Comparison of ENCODE assay signal across 19 cellular contexts in genomic region chr11:1456596-1457325, GRCh38. TPM values are rescaled to one million over a fixed set of nuclear protein-coding genes. Genes with fewer than 3 reads are reported as not detected.
DNase-seq lines count a peak whose midpoint lies in the region; ATAC-seq and TF ChIP-seq lines count a peak whose summit lies in the region.
"Had no signal": no experiment of that assay in that cellular context is flagged by ENCODE, and none has a peak within 500 bp of the region (broad histone marks: within the 10 kb centered on the region; RNA-seq: fewer than 3 reads in every experiment).

No MANE protein-coding gene starts in this region.

- H3K27ac ChIP-seq in IMR-90 (ENCODE audit: insufficient read depth, low read length): no peak overlapping the region
- no peak overlapping the region for H3K27ac ChIP-seq in mammary epithelial cell (ENCODE audit: insufficient read depth, low read depth, low read length)
- H3K27ac ChIP-seq: GM23248 had no signal

- peaks cover 7% of the 10 kb centered on the region for H3K27me3 Mint-ChIP-seq in stimulated activated naive CD8-positive, alpha-beta T cell treated with anti-CD3 and anti-CD28 coated beads, Interleukin-15, amount 100 ng/mL, for 72 hours
- H3K27me3 Mint-ChIP-seq: B cell; CD4-positive, alpha-beta memory T cell had no signal

- no peak overlapping the region for H3K18ac ChIP-seq in IMR-90 (ENCODE audit: low read depth, low read length)

- no peaks in the 10 kb centered on the region for H3K36me3 ChIP-seq in IMR-90 (ENCODE audit: control insufficient read depth, insufficient read depth, low read length)
- H3K36me3 ChIP-seq in mucosa of descending colon (ENCODE audit: low read depth): no peaks in the 10 kb centered on the region
- no peaks in the 10 kb centered on the region for H3K36me3 ChIP-seq in mammary epithelial cell (ENCODE audit: insufficient read depth, low read length)

- dilution Hi-C loops in IMR-90 (cut with HindIII; ENCODE audit: low sequenced_read_pairs, unreplicated experiment): no loop called here
- dilution Hi-C loops in mammary epithelial cell (cut with HindIII; ENCODE audit: low sequenced_read_pairs): loop anchor here (10.0 kb wide), 1 partner anchor 252 kb away; no protein-coding TSS in a partner anchor

- in situ Hi-C loops in IMR-90 (cut with MboI; ENCODE audit: low sequenced_read_pairs) (no loop called here), mammary epithelial cell (cut with MboI; ENCODE audit: low sequenced_read_pairs in 2 of 2) (no loop called here)

- DNase-seq in stimulated activated naive CD8-positive, alpha-beta T cell treated with anti-CD3 and anti-CD28 coated beads, Interleukin-15, amount 100 ng/mL, for 72 hours: no peak
- DNase-seq in stimulated activated naive CD8-positive, alpha-beta T cell treated with anti-CD3 and anti-CD28 coated beads, Interleukin-15, Interleukin-2, amounts not matched to agents 100 U/mL and 50 U/mL, for 24 hours: no peak
- DNase-seq in IMR-90 (no peak), mucosa of descending colon (no peak), mammary epithelial cell (no peak)
- DNase-seq in stimulated activated CD4-positive, alpha-beta T cell treated with anti-CD3 and anti-CD28 coated beads, Interleukin-4, amount 100 ng/mL, for 1 hour: no peak
- DNase-seq in effector CD4-positive, alpha-beta T cell: no peak
- DNase-seq: C1 segment of cervical spinal cord; Calu3; CD4-positive, alpha-beta memory T cell; COR-L47; DMS79; EL; GDM1; GM23248; H7; HCEC 1CT had no signal

- no peak overlapping the region for H3K56ac ChIP-seq in IMR-90 (ENCODE audit: extremely low read depth, insufficient read depth, low read length)

- BruUV-seq in IMR-90 (replicated peaks; lab: Mats Ljungman, UMichigan) (no TSS peak), mammary epithelial cell (replicated peaks; lab: Mats Ljungman, UMichigan) (no TSS peak)

- no peak overlapping the region for H4K5ac ChIP-seq in IMR-90 (ENCODE audit: low read depth, low read length)

- H3K4ac ChIP-seq in IMR-90 (ENCODE audit: low read depth, low read length): no peak overlapping the region

- H2BK20ac ChIP-seq in IMR-90 (ENCODE audit: low read depth, low read length): no peak overlapping the region

- no peak overlapping the region for H3K27ac Mint-ChIP-seq in stimulated activated naive CD8-positive, alpha-beta T cell treated with anti-CD3 and anti-CD28 coated beads, Interleukin-15, amount 100 ng/mL, for 72 hours
- H3K27ac Mint-ChIP-seq: B cell had no signal

- ATAC-seq in stimulated activated naive CD8-positive, alpha-beta T cell treated with anti-CD3 and anti-CD28 coated beads, Interleukin-15, amount 100 ng/mL, for 72 hours: peak; percentile 11
- no peak for ATAC-seq in stimulated activated naive CD8-positive, alpha-beta T cell treated with anti-CD3 and anti-CD28 coated beads, Interleukin-15, Interleukin-2, amounts not matched to agents 100 U/mL and 50 U/mL, for 24 hours
- ATAC-seq in IMR-90 (ENCODE audit: low read depth) (no peak), mucosa of descending colon (peak; percentile 5)
- ATAC-seq: GM12878 had no signal

- no peaks in the 10 kb centered on the region for H3K9me3 Mint-ChIP-seq in stimulated activated naive CD8-positive, alpha-beta T cell treated with anti-CD3 and anti-CD28 coated beads, Interleukin-15, amount 100 ng/mL, for 72 hours
- H3K9me3 Mint-ChIP-seq: CD4-positive, alpha-beta memory T cell had no signal

- intact Hi-C loops in IMR-90 (cut with micrococcal nuclease): no loop called here
- intact Hi-C loops in mucosa of descending colon (cut with DNase I, micrococcal nuclease): no loop called here
- intact Hi-C loops in mammary epithelial cell (cut with micrococcal nuclease): no loop called here

- H3K4me2 ChIP-seq in IMR-90 (ENCODE audit: low read depth, low read length) (no peak overlapping the region), mammary epithelial cell (ENCODE audit: insufficient read depth, low read depth, low read length) (no peak overlapping the region)

- no peak overlapping the region for H3K4me3 ChIP-seq in IMR-90 (ENCODE audit: insufficient read depth, low read depth, low read length)
- no peak overlapping the region for H3K4me3 ChIP-seq in mucosa of descending colon
- no peak overlapping the region for H3K4me3 ChIP-seq in mammary epithelial cell (replicated peaks in 1 of 3; ENCODE audit: insufficient read depth in 1 of 3, low read depth in 2 of 3, low read length in 3 of 3)
- H3K4me3 ChIP-seq: GM12878, GM23248 had no signal

- H3K9me3 ChIP-seq in IMR-90 (ENCODE audit: control insufficient read depth, insufficient read depth, low read length) (no peaks in the 10 kb centered on the region), mucosa of descending colon (no peaks in the 10 kb centered on the region), mammary epithelial cell (replicated peaks; ENCODE audit: insufficient read depth, low read length) (no peaks in the 10 kb centered on the region)

- TF ChIP-seq RAD21 in IMR-90 (IDR thresholded peaks at IDR 0.05; ENCODE audit: low read length): no peak

- H4K91ac ChIP-seq in IMR-90 (ENCODE audit: insufficient read depth, low read depth, low read length): no peak overlapping the region

- no peaks in the 10 kb centered on the region for H3K9me1 ChIP-seq in IMR-90 (ENCODE audit: insufficient read depth, low read length)

- peak overlapping the region; percentile 16 for H2AK9ac ChIP-seq in IMR-90 (replicated peaks; ENCODE audit: low read depth, low read length, poor library complexity)

- no peak overlapping the region for H3K14ac ChIP-seq in IMR-90 (replicated peaks; ENCODE audit: low read depth, low read length)

- no peaks in the 10 kb centered on the region; the same call in none of the 2 replicates for H4K20me1 ChIP-seq in IMR-90 (ENCODE audit: insufficient read depth, low read length)
- H4K20me1 ChIP-seq in mammary epithelial cell (ENCODE audit: insufficient read depth, low read length): peaks cover 7% of the 10 kb centered on the region

- no peak overlapping the region for H2AFZ ChIP-seq in IMR-90 (replicated peaks; ENCODE audit: low read length, poor library complexity)
- no peak overlapping the region for H2AFZ ChIP-seq in mammary epithelial cell (ENCODE audit: low read depth, low read length)
- H2AFZ ChIP-seq: GM23248 had no signal

- H2BK120ac ChIP-seq in IMR-90 (ENCODE audit: low read depth, low read length): no peak overlapping the region

- WGBS in IMR-90 (ENCODE audit: extremely low coverage in 2 of 2, insufficient read length in 1 of 2), 2 experiments: 87% methylated on average over 24 of the region's 44 CpGs; no CpG with 5 or more reads in 1 of the 2 experiments
- WGBS in mammary epithelial cell (ENCODE audit: low coverage, missing lambda C conversion rate): 93% methylated on average over 12 of the region's 44 CpGs

- H3K4me1 Mint-ChIP-seq in stimulated activated naive CD8-positive, alpha-beta T cell treated with anti-CD3 and anti-CD28 coated beads, Interleukin-15, amount 100 ng/mL, for 72 hours: peaks cover 12% of the 10 kb centered on the region
- H3K4me1 Mint-ChIP-seq: B cell; CD4-positive, alpha-beta memory T cell had no signal

- H3K79me1 ChIP-seq in IMR-90 (ENCODE audit: low read depth in 1 of 2, low read length in 2 of 2): no peaks in the 10 kb centered on the region

- no peak overlapping the region for H3K4me3 Mint-ChIP-seq in stimulated activated naive CD8-positive, alpha-beta T cell treated with anti-CD3 and anti-CD28 coated beads, Interleukin-15, amount 100 ng/mL, for 72 hours
- H3K4me3 Mint-ChIP-seq: B cell; CD4-positive, alpha-beta memory T cell had no signal

- TF ChIP-seq POLR2A in IMR-90 (IDR thresholded peaks at IDR 0.05; ENCODE audit: low read depth, low read length): no peak

- peaks cover 2% of the 10 kb centered on the region; the same call in 1 of the 2 replicates for H3K27me3 ChIP-seq in IMR-90 (ENCODE audit: control insufficient read depth, insufficient read depth, low read length)
- no peaks in the 10 kb centered on the region for H3K27me3 ChIP-seq in mammary epithelial cell (ENCODE audit: insufficient read depth, low read length)

- H4K8ac ChIP-seq in IMR-90 (ENCODE audit: low read depth in 2 of 2, low read length in 2 of 2): no peak overlapping the region

- H3K4me1 ChIP-seq in IMR-90 (ENCODE audit: control insufficient read depth, insufficient read depth, low read length) (peaks cover 13% of the 10 kb centered on the region; the same call in 1 of the 2 replicates), mucosa of descending colon (ENCODE audit: low read depth) (peaks cover 11% of the 10 kb centered on the region), mammary epithelial cell (ENCODE audit: insufficient read depth, low read length) (no peaks in the 10 kb centered on the region)

- H2BK15ac ChIP-seq in IMR-90 (ENCODE audit: low read depth, low read length): no peak overlapping the region

- H3K9ac ChIP-seq in IMR-90 (ENCODE audit: low read depth, low read length) (no peak overlapping the region), mammary epithelial cell (ENCODE audit: insufficient read depth, low read length) (no peak overlapping the region)
- H3K9ac ChIP-seq: GM23248 had no signal

- POLR2A ChIA-PET in IMR-90 (lab: Charles Lee; ENCODE audit: unreplicated experiment): no interaction called here

- no peak overlapping the region for H3K23ac ChIP-seq in IMR-90 (ENCODE audit: low read depth, low read length)

- H2BK5ac ChIP-seq in IMR-90 (ENCODE audit: low read depth, low read length, poor library complexity, severe bottlenecking): no peak overlapping the region

- H3K79me2 ChIP-seq in mammary epithelial cell (ENCODE audit: insufficient read depth, low read length): no peaks in the 10 kb centered on the region

- TF ChIP-seq CTCF in IMR-90 (conservative IDR thresholded peaks at IDR 0.05; ENCODE audit: low read depth, low read length): no peak
- TF ChIP-seq CTCF in mucosa of descending colon (IDR thresholded peaks at IDR 0.05): no peak
- no peak for TF ChIP-seq CTCF in mammary epithelial cell (conservative IDR thresholded peaks at IDR 0.05 in 1 of 2, IDR thresholded peaks at IDR 0.05 in 1 of 2; ENCODE audit: extremely low read depth in 1 of 2, insufficient read depth in 1 of 2, low read depth in 1 of 2, low read length in 2 of 2)

- no peak overlapping the region for H2AK5ac ChIP-seq in IMR-90 (ENCODE audit: low read depth, low read length)

- CTCF ChIA-PET in IMR-90 (lab: Yijun Ruan, JAX) (no interaction called here), mammary epithelial cell (lab: Charles Lee; ENCODE audit: low non-redundant PET) (no interaction called here)

RNA-seq across cellular contexts. Expression of gene MOB2, which starts 29.8 kb away (rescaled TPM):
- total RNA-seq in IMR-90 (2012; rRNA removed): 21.4 and 23.7 TPM in 2 replicates
- 36.2 and 40.7 TPM in 2 replicates for polyA plus RNA-seq in IMR-90 (2012; rRNA removed)
- 18.3 and 31.6 TPM in 2 replicates for polyA plus RNA-seq in IMR-90 (2012; cell fraction: cytosol; rRNA removed)
- polyA plus RNA-seq in IMR-90 (2012; cell fraction: nucleus; rRNA removed; ENCODE audit: low replicate concordance): 48.7 and 84.0 TPM in 2 replicates
- total RNA-seq in mucosa of descending colon: 100 to 1,000 TPM in 1 of 3 donors, 10 to 100 TPM in 2; 54.9 to 108 (median 61.5) TPM
- 10 to 100 TPM; 26.5 to 30.0 TPM for total RNA-seq in mammary epithelial cell
- 30.9 TPM for polyA plus RNA-seq in mammary epithelial cell
- 32.8 TPM for polyA minus RNA-seq in mammary epithelial cell

Comparison
In these comparisons a context has a peak if more than half of its experiments do, and no peak if none do; other contexts are left out.
1. ATAC-seq: peak in stimulated activated naive CD8-positive, alpha-beta T cell treated with anti-CD3 and anti-CD28 coated beads, Interleukin-15, amount 100 ng/mL, for 72 hours (single experiment) and mucosa of descending colon (single experiment); none in stimulated activated naive CD8-positive, alpha-beta T cell treated with anti-CD3 and anti-CD28 coated beads, Interleukin-15, Interleukin-2, amounts not matched to agents 100 U/mL and 50 U/mL, for 24 hours (single experiment) and IMR-90 (single experiment).